Comparison of ENCODE assay signal across 18 cellular contexts in genomic region chr3:54067060-54067459, GRCh38. TPM values are rescaled to one million over a fixed set of nuclear protein-coding genes. Genes with fewer than 3 reads are reported as not detected.
"Had no signal": no experiment of that assay in that cellular context is flagged by ENCODE, and none has a peak within 500 bp of the region (broad histone marks: within the 10 kb centered on the region; RNA-seq: fewer than 3 reads in every experiment).

No MANE protein-coding gene starts in this region.

- H3K27ac ChIP-seq: lower lobe of right lung, neutrophil, right atrium auricular region, thyroid gland, vagina had no signal

- H3K4me3 Mint-ChIP-seq: activated CD8-positive, alpha-beta T cell treated with anti-CD3 and anti-CD28 coated beads, Interleukin-2, amount 10 ng/mL, durations not matched to agents 7 days and 5 days; central memory CD8-positive, alpha-beta T cell; effector memory CD8-positive, alpha-beta T cell; naive thymus-derived CD4-positive, alpha-beta T cell had no signal

- H3K4me3 ChIP-seq: lower lobe of right lung, right atrium auricular region, thyroid gland, vagina had no signal

- H3K27me3 ChIP-seq: neutrophil, right atrium auricular region, thyroid gland, vagina had no signal

- H3K36me3 ChIP-seq: lower lobe of right lung, neutrophil, right atrium auricular region, thyroid gland, vagina had no signal

- H3K9me3 ChIP-seq: thyroid gland had no signal

- FAIRE-seq: small intestine had no signal

- H3K9me3 Mint-ChIP-seq: central memory CD8-positive, alpha-beta T cell had no signal

- H3K4me1 ChIP-seq: lower lobe of right lung, right atrium auricular region, vagina had no signal

- H3K27ac Mint-ChIP-seq: activated CD8-positive, alpha-beta T cell treated with anti-CD3 and anti-CD28 coated beads, Interleukin-2, amount 10 ng/mL, durations not matched to agents 7 days and 5 days; effector memory CD8-positive, alpha-beta T cell; naive thymus-derived CD4-positive, alpha-beta T cell had no signal

- DNase-seq: activated CD4-positive, alpha-beta T cell treated with anti-CD3 and anti-CD28 coated beads for 4 hours; activated CD8-positive, alpha-beta T cell treated with anti-CD3 and anti-CD28 coated beads, Interleukin-2, amount 10 ng/mL, durations not matched to agents 7 days and 5 days; activated naive CD4-positive, alpha-beta T cell treated with Interleukin-2 at 50 U/mL for 16 hours; cortex of kidney; effector memory CD8-positive, alpha-beta T cell; erythroblast; foreskin melanocyte; kidney glomerular epithelial cell; lower lobe of right lung; midbrain; naive thymus-derived CD4-positive, alpha-beta T cell; small intestine; thyroid gland had no signal

- H3K4me1 Mint-ChIP-seq: central memory CD8-positive, alpha-beta T cell; naive thymus-derived CD4-positive, alpha-beta T cell had no signal

- ATAC-seq: activated CD8-positive, alpha-beta T cell treated with anti-CD3 and anti-CD28 coated beads, Interleukin-2, amount 10 ng/mL, durations not matched to agents 7 days and 5 days; effector memory CD8-positive, alpha-beta T cell; lower lobe of right lung; naive thymus-derived CD4-positive, alpha-beta T cell had no signal

RNA-seq across cellular contexts. Expression of gene CACNA2D3, which starts 55.3 kb away (rescaled TPM):
- total RNA-seq: activated CD8-positive, alpha-beta T cell treated with anti-CD3 and anti-CD28 coated beads, Interleukin-2, amount 10 ng/mL, durations not matched to agents 7 days and 5 days; T-helper 1 cell treated with Interleukin-12 subunit alpha and Interleukin-12 subunit beta and Interleukin-4 antibody, amounts not matched to agents 30 ng/mL and 1 ng/mL, for 36 hours had no signal
- polyA plus RNA-seq: naive thymus-derived CD4-positive, alpha-beta T cell had no signal
